In genomic region chr1:53241828-53242227, GRCh38 we compare ENCODE assay signal across 2 cellular contexts.
A peak's percentile ranks its signal among the peaks of the same experiment; 100 is the strongest.
TF ChIP-seq lines count a peak whose summit lies in the region.

No MANE protein-coding gene starts in this region.

TF ChIP-seq in A549, 52 proteins besides CTCF, POLR2A, EP300 and RAD21:
- TF ChIP-seq KDM1A (IDR thresholded peaks at IDR 0.05; ENCODE audit: low read depth) (no peak), ZFP36 (IDR thresholded peaks at IDR 0.05; ENCODE audit: borderline replicate concordance, partially characterized antibody) (peak; percentile 37)
TF ChIP-seq in A549: peak in this region for 1.

TF ChIP-seq in K562, 482 proteins besides CTCF, POLR2A, EP300 and RAD21:
- TF ChIP-seq BCOR (IDR thresholded peaks at IDR 0.05) (0 out of 2 replicates have a peak, but pooled peaks have one; percentile 16), ZNF436 (CRISPR knock-in tag; IDR thresholded peaks at IDR 0.05) (peak; percentile 61), ELF1 (tag; IDR thresholded peaks at IDR 0.05) (no peak), ZFP36 (IDR thresholded peaks at IDR 0.05; ENCODE audit: low read depth, low read length, partially characterized antibody) (peak; percentile 90), GTF2A2 (tag; IDR thresholded peaks at IDR 0.05) (no peak)
TF ChIP-seq in K562: peak in this region for 3.
